ENCODE assay signal across 1 cellular context in the genomic region with DNA sequence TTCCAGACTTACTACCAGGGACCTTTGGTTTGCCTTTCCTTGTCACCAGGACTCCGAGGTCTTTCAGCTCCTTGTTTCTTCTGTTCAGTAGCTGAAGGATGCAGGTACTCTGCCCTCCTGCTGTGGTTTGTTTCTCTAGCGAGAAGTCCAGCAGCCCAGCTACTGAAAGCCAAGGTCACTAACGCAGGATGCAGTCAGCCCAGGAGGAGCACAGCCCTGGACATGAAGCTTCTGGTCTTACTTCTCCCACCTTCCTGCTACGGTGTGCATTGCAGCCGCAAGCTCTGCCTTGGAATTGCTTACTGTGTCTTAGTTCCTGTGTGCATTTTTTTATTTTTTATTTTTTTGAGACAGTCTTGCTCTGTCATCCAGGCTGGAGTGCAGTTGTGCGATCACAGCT.
TF ChIP-seq lines count a peak whose summit lies in the region.

No MANE protein-coding gene starts in this region.

TF ChIP-seq in HepG2, 621 proteins besides CTCF, POLR2A, EP300 and RAD21 (continued from another document):
- TF ChIP-seq KMT2A (CRISPR knock-in tag; IDR thresholded peaks at IDR 0.05) (no peak), KDM5A (IDR thresholded peaks at IDR 0.05; ENCODE audit: borderline replicate concordance, low read length) (no peak), ZNF3 (CRISPR knock-in tag; IDR thresholded peaks at IDR 0.05) (no peak), ZNF790 (CRISPR knock-in tag; IDR thresholded peaks at IDR 0.05; ENCODE audit: borderline replicate concordance) (no peak), KMT2B (CRISPR knock-in tag; IDR thresholded peaks at IDR 0.05) (no peak), NFYC (CRISPR knock-in tag; IDR thresholded peaks at IDR 0.05) (no peak), ZNF512B (CRISPR knock-in tag; IDR thresholded peaks at IDR 0.05; ENCODE audit: borderline replicate concordance) (no peak), PBX2 (CRISPR knock-in tag; IDR thresholded peaks at IDR 0.05) (no peak), ZBTB7B (CRISPR knock-in tag; IDR thresholded peaks at IDR 0.05) (no peak)
- TF ChIP-seq, protein P1, sequence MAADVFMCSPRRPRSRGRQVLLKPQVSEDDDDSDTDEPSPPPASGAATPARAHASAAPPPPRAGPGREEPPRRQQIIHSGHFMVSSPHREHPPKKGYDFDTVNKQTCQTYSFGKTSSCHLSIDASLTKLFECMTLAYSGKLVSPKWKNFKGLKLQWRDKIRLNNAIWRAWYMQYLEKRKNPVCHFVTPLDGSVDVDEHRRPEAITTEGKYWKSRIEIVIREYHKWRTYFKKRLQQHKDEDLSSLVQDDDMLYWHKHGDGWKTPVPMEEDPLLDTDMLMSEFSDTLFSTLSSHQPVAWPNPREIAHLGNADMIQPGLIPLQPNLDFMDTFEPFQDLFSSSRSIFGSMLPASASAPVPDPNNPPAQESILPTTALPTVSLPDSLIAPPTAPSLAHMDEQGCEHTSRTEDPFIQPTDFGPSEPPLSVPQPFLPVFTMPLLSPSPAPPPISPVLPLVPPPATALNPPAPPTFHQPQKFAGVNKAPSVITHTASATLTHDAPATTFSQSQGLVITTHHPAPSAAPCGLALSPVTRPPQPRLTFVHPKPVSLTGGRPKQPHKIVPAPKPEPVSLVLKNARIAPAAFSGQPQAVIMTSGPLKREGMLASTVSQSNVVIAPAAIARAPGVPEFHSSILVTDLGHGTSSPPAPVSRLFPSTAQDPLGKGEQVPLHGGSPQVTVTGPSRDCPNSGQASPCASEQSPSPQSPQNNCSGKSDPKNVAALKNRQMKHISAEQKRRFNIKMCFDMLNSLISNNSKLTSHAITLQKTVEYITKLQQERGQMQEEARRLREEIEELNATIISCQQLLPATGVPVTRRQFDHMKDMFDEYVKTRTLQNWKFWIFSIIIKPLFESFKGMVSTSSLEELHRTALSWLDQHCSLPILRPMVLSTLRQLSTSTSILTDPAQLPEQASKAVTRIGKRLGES (CRISPR knock-in tag; IDR thresholded peaks at IDR 0.05; ENCODE audit: borderline replicate concordance): no peak
